In the genomic region with DNA sequence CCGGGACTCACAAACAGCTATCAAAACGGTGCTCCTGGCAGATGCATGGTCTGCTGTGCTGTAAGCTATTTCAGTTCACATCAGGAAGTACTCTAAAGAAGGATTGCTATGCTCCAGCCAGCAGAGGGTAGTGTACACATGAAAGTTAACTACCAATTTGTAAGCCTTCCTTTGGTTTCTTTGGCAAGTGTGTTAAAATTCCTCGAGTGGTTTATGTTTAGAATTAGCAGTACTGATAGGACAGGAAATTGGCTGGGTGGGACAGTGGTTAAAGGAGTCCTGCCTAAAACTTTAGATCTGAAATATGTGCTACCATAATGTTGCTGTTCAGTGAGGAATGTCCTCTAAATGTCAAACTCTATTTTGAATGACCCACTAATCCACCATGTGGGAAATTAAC, we compare ENCODE assay signal across 9 cellular contexts. TPM values are rescaled to one million over a fixed set of nuclear protein-coding genes. Genes with fewer than 3 reads are reported as not detected.
DNase-seq lines count a peak whose midpoint lies in the region; ATAC-seq, FAIRE-seq and TF ChIP-seq lines count a peak whose summit lies in the region.
"Had no signal": no experiment of that assay in that cellular context is flagged by ENCODE, and none has a peak within 500 bp of the region (broad histone marks: within the 10 kb centered on the region; RNA-seq: fewer than 3 reads in every experiment).

No MANE protein-coding gene starts in this region.

- ATAC-seq in GM18519 (IDR thresholded peaks at IDR 0.05; ENCODE audit: low FRiP score, unreplicated experiment), result peak; percentile 84
- ATAC-seq in HG03060 (IDR thresholded peaks at IDR 0.05; ENCODE audit: low read depth, unreplicated experiment), result peak; percentile 80

- peaks cover 28 to 31% of the 10 kb centered on the region in 2 donors for H3K36me3 Mint-ChIP-seq in CD14-positive monocyte
- H3K36me3 Mint-ChIP-seq in brain, result peaks cover 33% of the 10 kb centered on the region

- no peaks in the 10 kb centered on the region for H3K4me1 ChIP-seq in thyroid gland

- H3K27ac ChIP-seq in thyroid gland, result no peak overlapping the region
- H3K27ac ChIP-seq: skin epidermis had no signal

- no peaks in the 10 kb centered on the region for H3K27me3 ChIP-seq in thyroid gland

- FAIRE-seq in islet of Langerhans (lab: Jason Lieb, UNC), result peak; percentile 98

- H3K27me3 Mint-ChIP-seq in CD14-positive monocyte (ENCODE audit: low read depth in 3 of 3), result no peaks in the 10 kb centered on the region
- H3K27me3 Mint-ChIP-seq in brain, result no peaks in the 10 kb centered on the region

- H3K4me1 Mint-ChIP-seq in CD14-positive monocyte, result peaks cover 2% of the 10 kb centered on the region
- peaks cover 11% of the 10 kb centered on the region for H3K4me1 Mint-ChIP-seq in brain

- intact Hi-C loops in CD14-positive monocyte (cut with micrococcal nuclease), result no loop called here
- intact Hi-C loops in thyroid gland (cut with DNase I), result no loop called here

- H3K27ac Mint-ChIP-seq in CD14-positive monocyte, result peak overlapping the region in 2 of 7 donors; percentile 13 to 26
- H3K27ac Mint-ChIP-seq in brain, result peak overlapping the region in 4 of 5 experiments; percentile 31 to 79 (median 48)

- H3K9me3 ChIP-seq in thyroid gland, result no peaks in the 10 kb centered on the region

- H3K4me3 ChIP-seq in thyroid gland (replicated peaks in 1 of 3), result no peak overlapping the region
- H3K4me3 ChIP-seq: skin epidermis had no signal

- H3K9me3 Mint-ChIP-seq in CD14-positive monocyte (peaks cover 0 to 2% (median 0%) of the 10 kb centered on the region in 7 donors), brain (no peaks in the 10 kb centered on the region)

- peak; percentile 43 for TF ChIP-seq CTCF in CD14-positive monocyte (IDR thresholded peaks at IDR 0.05)
- TF ChIP-seq CTCF in brain (conservative IDR thresholded peaks at IDR 0.05), result peak; percentile 61 to 74
- peak in 4 of 6 experiments; percentile 17 to 51 (median 46) for TF ChIP-seq CTCF in thyroid gland (IDR thresholded peaks at IDR 0.05)

- DNase-seq in CD14-positive monocyte (ENCODE audit: low spot score) (no peak), NCI-H2196 (lab: John Stamatoyannopoulos, UW; ENCODE audit: unreplicated experiment) (peak; percentile 29), thyroid gland (peak; percentile 8 to 13), NCI-H187 (lab: John Stamatoyannopoulos, UW) (no peak)

- 13 to 14% methylated on average over 3 of the region's 3 CpGs for WGBS in thyroid gland, 2 donors

- no peaks in the 10 kb centered on the region for H3K36me3 ChIP-seq in thyroid gland

- H3K4me3 Mint-ChIP-seq in CD14-positive monocyte (no peak overlapping the region), brain (no peak overlapping the region)

- no peak for TF ChIP-seq POLR2A in thyroid gland (IDR thresholded peaks at IDR 0.05)

RNA-seq across cellular contexts. Expression of gene TRMT11, which starts 47.4 kb away (rescaled TPM):
- polyA plus RNA-seq in CD14-positive monocyte (1 to 10 TPM; 2.1 TPM), brain (ENCODE audit: insufficient read depth, low read depth, low replicate concordance) (12.5 TPM)
- 10 to 100 TPM; 27.6 to 45.3 (median 36.4) TPM for total RNA-seq in thyroid gland

Comparison
In these comparisons a context has a peak if more than half of its experiments do, and no peak if none do; other contexts are left out.
1. DNase-seq: peak in NCI-H2196 (single experiment) and thyroid gland (2 of 2); none in CD14-positive monocyte (single experiment) and NCI-H187 (0 of 2).
2. Peak in every context shown above with its lines, with median percentiles within 50 percentile points of each other: CTCF ChIP-seq.